1 cellular context compared by ENCODE assay signal in genomic region chr5:112707187-112708179, GRCh38.
TF ChIP-seq lines count a peak whose summit lies in the region.

No MANE protein-coding gene starts in this region.

TF ChIP-seq in K562, 482 proteins besides CTCF, POLR2A, EP300 and RAD21 (continued from another document and continues in another):
- TF ChIP-seq SIN3A (IDR thresholded peaks at IDR 0.05; ENCODE audit: borderline replicate concordance in 2 of 2, control insufficient read depth in 1 of 2, low read depth in 2 of 2, low read length in 2 of 2) (peak; percentile 39 to 42; a peak in 1 of 4 replicates), ZNF444 (CRISPR knock-in tag; IDR thresholded peaks at IDR 0.05) (no peak), SNAPC5 (CRISPR knock-in tag; IDR thresholded peaks at IDR 0.05) (no peak), NRF1 (conservative IDR thresholded peaks at IDR 0.05 in 1 of 2, IDR thresholded peaks at IDR 0.05 in 1 of 2) (peak; percentile 100), PRDM10 (IDR thresholded peaks at IDR 0.05; ENCODE audit: partially characterized antibody) (peak; percentile 76), CAMTA2 (CRISPR knock-in tag; conservative IDR thresholded peaks at IDR 0.05) (no peak), CBX3 (IDR thresholded peaks at IDR 0.05; ENCODE audit: borderline replicate concordance in 1 of 2, low read length in 2 of 2) (peak in 1 of 2 experiments; percentile 42; a peak in 1 of 3 replicates), SP2 (IDR thresholded peaks at IDR 0.05; ENCODE audit: extremely low read depth, low read depth, low read length, poor library complexity, severe bottlenecking) (no peak), RB1 (IDR thresholded peaks at IDR 0.05; ENCODE audit: low read depth) (peak; percentile 62; the same call in 1 of the 2 replicates), ZNF217 (CRISPR knock-in tag; IDR thresholded peaks at IDR 0.05) (no peak), ZNF717 (CRISPR knock-in tag; IDR thresholded peaks at IDR 0.05) (no peak), ZBTB2 (IDR thresholded peaks at IDR 0.05) (peak; percentile 100), KLF6 (CRISPR knock-in tag; IDR thresholded peaks at IDR 0.05; ENCODE audit: borderline replicate concordance) (no peak), EZH2 (IDR thresholded peaks at IDR 0.05; ENCODE audit: borderline replicate concordance, low read depth, low read length) (no peak), NFATC3 (IDR thresholded peaks at IDR 0.05) (no peak), PURB (CRISPR knock-in tag; IDR thresholded peaks at IDR 0.05; ENCODE audit: low read depth) (no peak), ZNF224 (CRISPR knock-in tag; IDR thresholded peaks at IDR 0.05) (0 out of 2 replicates have a peak, but pooled peaks have one; percentile 30), NFXL1 (CRISPR knock-in tag; IDR thresholded peaks at IDR 0.05) (no peak), NR4A1 (CRISPR knock-in tag; IDR thresholded peaks at IDR 0.05) (peak; percentile 44; the same call in 1 of the 2 replicates), NR4A1 (tag; IDR thresholded peaks at IDR 0.05) (no peak), BRF2 (IDR thresholded peaks at IDR 0.05; ENCODE audit: borderline replicate concordance, insufficient read depth, insufficient read length) (no peak), PHF8 (IDR thresholded peaks at IDR 0.05; ENCODE audit: borderline replicate concordance, low read length) (peak; percentile 95), ARID1B (IDR thresholded peaks at IDR 0.05) (no peak; the same call in 1 of the 2 replicates), ZFX (CRISPR knock-in tag; IDR thresholded peaks at IDR 0.05) (peak; percentile 90), ZBTB8A (IDR thresholded peaks at IDR 0.05; ENCODE audit: partially characterized antibody) (no peak), ZFP1 (CRISPR knock-in tag; IDR thresholded peaks at IDR 0.05) (no peak), ZNF408 (CRISPR knock-in tag; IDR thresholded peaks at IDR 0.05; ENCODE audit: low read depth) (no peak), WHSC1 (IDR thresholded peaks at IDR 0.05; ENCODE audit: low read length) (no peak), SNRNP70 (optimal IDR thresholded peaks at IDR 0.05; ENCODE audit: low read depth, low read length) (no peak), ZNF696 (CRISPR knock-in tag; conservative IDR thresholded peaks at IDR 0.05) (no peak), ZNF24 (IDR thresholded peaks at IDR 0.05) (no peak), TAF1 (IDR thresholded peaks at IDR 0.05; ENCODE audit: control insufficient read depth, extremely low read depth, insufficient read depth, low read length, severe bottlenecking) (peak; percentile 89), ZNF398 (CRISPR knock-in tag; IDR thresholded peaks at IDR 0.05) (no peak), ASH1L (IDR thresholded peaks at IDR 0.05; ENCODE audit: borderline replicate concordance, low read depth, partially characterized antibody) (no peak), PML (IDR thresholded peaks at IDR 0.05; ENCODE audit: low read length) (peak; percentile 56; the same call in 1 of the 2 replicates), FOXJ2 (tag; IDR thresholded peaks at IDR 0.05) (no peak), ZC3H11A (IDR thresholded peaks at IDR 0.05; ENCODE audit: low read depth, low read length) (no peak), E2F5 (CRISPR knock-in tag; IDR thresholded peaks at IDR 0.05) (no peak), SRSF9 (IDR thresholded peaks at IDR 0.05; ENCODE audit: borderline replicate concordance, low read depth, low read length) (no peak), CCAR2 (IDR thresholded peaks at IDR 0.05; ENCODE audit: low read depth, low read length) (no peak), NBN (IDR thresholded peaks at IDR 0.05; ENCODE audit: low read depth) (no peak; the same call in 1 of the 2 replicates)
- TF ChIP-seq, protein P1, sequence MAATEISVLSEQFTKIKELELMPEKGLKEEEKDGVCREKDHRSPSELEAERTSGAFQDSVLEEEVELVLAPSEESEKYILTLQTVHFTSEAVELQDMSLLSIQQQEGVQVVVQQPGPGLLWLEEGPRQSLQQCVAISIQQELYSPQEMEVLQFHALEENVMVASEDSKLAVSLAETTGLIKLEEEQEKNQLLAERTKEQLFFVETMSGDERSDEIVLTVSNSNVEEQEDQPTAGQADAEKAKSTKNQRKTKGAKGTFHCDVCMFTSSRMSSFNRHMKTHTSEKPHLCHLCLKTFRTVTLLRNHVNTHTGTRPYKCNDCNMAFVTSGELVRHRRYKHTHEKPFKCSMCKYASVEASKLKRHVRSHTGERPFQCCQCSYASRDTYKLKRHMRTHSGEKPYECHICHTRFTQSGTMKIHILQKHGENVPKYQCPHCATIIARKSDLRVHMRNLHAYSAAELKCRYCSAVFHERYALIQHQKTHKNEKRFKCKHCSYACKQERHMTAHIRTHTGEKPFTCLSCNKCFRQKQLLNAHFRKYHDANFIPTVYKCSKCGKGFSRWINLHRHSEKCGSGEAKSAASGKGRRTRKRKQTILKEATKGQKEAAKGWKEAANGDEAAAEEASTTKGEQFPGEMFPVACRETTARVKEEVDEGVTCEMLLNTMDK (IDR thresholded peaks at IDR 0.05; ENCODE audit: borderline replicate concordance, insufficient read depth, low read depth, low read length, poor library complexity, severe bottlenecking), result no peak
- TF ChIP-seq, protein P2, sequence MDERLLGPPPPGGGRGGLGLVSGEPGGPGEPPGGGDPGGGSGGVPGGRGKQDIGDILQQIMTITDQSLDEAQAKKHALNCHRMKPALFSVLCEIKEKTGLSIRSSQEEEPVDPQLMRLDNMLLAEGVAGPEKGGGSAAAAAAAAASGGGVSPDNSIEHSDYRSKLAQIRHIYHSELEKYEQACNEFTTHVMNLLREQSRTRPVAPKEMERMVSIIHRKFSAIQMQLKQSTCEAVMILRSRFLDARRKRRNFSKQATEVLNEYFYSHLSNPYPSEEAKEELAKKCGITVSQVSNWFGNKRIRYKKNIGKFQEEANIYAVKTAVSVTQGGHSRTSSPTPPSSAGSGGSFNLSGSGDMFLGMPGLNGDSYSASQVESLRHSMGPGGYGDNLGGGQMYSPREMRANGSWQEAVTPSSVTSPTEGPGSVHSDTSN (CRISPR knock-in tag; IDR thresholded peaks at IDR 0.05; ENCODE audit: low read depth), result no peak
- TF ChIP-seq, protein P2 (tag; conservative IDR thresholded peaks at IDR 0.05; ENCODE audit: low read depth), result no peak
- TF ChIP-seq, protein P3, sequence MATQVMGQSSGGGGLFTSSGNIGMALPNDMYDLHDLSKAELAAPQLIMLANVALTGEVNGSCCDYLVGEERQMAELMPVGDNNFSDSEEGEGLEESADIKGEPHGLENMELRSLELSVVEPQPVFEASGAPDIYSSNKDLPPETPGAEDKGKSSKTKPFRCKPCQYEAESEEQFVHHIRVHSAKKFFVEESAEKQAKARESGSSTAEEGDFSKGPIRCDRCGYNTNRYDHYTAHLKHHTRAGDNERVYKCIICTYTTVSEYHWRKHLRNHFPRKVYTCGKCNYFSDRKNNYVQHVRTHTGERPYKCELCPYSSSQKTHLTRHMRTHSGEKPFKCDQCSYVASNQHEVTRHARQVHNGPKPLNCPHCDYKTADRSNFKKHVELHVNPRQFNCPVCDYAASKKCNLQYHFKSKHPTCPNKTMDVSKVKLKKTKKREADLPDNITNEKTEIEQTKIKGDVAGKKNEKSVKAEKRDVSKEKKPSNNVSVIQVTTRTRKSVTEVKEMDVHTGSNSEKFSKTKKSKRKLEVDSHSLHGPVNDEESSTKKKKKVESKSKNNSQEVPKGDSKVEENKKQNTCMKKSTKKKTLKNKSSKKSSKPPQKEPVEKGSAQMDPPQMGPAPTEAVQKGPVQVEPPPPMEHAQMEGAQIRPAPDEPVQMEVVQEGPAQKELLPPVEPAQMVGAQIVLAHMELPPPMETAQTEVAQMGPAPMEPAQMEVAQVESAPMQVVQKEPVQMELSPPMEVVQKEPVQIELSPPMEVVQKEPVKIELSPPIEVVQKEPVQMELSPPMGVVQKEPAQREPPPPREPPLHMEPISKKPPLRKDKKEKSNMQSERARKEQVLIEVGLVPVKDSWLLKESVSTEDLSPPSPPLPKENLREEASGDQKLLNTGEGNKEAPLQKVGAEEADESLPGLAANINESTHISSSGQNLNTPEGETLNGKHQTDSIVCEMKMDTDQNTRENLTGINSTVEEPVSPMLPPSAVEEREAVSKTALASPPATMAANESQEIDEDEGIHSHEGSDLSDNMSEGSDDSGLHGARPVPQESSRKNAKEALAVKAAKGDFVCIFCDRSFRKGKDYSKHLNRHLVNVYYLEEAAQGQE (CRISPR knock-in tag; IDR thresholded peaks at IDR 0.05; ENCODE audit: low read depth), result no peak
- TF ChIP-seq, protein P4, sequence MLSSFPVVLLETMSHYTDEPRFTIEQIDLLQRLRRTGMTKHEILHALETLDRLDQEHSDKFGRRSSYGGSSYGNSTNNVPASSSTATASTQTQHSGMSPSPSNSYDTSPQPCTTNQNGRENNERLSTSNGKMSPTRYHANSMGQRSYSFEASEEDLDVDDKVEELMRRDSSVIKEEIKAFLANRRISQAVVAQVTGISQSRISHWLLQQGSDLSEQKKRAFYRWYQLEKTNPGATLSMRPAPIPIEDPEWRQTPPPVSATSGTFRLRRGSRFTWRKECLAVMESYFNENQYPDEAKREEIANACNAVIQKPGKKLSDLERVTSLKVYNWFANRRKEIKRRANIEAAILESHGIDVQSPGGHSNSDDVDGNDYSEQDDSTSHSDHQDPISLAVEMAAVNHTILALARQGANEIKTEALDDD (IDR thresholded peaks at IDR 0.05), result no peak
